ENCODE assay signal across 1 cellular context in the genomic region with DNA sequence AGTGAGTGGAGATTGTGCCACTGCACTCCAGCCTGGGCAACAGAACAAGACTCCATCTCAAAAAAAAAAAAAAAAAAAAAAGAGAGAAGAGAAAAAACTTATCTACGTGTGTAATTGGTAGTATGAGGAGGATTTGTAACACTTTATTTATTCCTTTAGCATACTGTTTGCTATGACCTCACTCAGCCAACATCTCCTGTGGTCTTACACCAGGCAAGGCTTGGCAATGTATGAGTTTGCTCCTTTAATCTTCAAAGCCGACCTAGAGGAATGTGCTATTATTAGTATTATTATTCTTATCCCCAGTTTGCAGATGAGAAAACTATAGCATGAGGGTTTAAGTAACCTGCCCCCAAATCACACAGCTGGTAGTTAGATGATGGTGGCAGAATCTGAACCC.
TF ChIP-seq lines count a peak whose summit lies in the region.

No MANE protein-coding gene starts in this region.

TF ChIP-seq in GM23338, 12 proteins besides CTCF, POLR2A, EP300 and RAD21 (continued from another document):
- TF ChIP-seq, protein P1, sequence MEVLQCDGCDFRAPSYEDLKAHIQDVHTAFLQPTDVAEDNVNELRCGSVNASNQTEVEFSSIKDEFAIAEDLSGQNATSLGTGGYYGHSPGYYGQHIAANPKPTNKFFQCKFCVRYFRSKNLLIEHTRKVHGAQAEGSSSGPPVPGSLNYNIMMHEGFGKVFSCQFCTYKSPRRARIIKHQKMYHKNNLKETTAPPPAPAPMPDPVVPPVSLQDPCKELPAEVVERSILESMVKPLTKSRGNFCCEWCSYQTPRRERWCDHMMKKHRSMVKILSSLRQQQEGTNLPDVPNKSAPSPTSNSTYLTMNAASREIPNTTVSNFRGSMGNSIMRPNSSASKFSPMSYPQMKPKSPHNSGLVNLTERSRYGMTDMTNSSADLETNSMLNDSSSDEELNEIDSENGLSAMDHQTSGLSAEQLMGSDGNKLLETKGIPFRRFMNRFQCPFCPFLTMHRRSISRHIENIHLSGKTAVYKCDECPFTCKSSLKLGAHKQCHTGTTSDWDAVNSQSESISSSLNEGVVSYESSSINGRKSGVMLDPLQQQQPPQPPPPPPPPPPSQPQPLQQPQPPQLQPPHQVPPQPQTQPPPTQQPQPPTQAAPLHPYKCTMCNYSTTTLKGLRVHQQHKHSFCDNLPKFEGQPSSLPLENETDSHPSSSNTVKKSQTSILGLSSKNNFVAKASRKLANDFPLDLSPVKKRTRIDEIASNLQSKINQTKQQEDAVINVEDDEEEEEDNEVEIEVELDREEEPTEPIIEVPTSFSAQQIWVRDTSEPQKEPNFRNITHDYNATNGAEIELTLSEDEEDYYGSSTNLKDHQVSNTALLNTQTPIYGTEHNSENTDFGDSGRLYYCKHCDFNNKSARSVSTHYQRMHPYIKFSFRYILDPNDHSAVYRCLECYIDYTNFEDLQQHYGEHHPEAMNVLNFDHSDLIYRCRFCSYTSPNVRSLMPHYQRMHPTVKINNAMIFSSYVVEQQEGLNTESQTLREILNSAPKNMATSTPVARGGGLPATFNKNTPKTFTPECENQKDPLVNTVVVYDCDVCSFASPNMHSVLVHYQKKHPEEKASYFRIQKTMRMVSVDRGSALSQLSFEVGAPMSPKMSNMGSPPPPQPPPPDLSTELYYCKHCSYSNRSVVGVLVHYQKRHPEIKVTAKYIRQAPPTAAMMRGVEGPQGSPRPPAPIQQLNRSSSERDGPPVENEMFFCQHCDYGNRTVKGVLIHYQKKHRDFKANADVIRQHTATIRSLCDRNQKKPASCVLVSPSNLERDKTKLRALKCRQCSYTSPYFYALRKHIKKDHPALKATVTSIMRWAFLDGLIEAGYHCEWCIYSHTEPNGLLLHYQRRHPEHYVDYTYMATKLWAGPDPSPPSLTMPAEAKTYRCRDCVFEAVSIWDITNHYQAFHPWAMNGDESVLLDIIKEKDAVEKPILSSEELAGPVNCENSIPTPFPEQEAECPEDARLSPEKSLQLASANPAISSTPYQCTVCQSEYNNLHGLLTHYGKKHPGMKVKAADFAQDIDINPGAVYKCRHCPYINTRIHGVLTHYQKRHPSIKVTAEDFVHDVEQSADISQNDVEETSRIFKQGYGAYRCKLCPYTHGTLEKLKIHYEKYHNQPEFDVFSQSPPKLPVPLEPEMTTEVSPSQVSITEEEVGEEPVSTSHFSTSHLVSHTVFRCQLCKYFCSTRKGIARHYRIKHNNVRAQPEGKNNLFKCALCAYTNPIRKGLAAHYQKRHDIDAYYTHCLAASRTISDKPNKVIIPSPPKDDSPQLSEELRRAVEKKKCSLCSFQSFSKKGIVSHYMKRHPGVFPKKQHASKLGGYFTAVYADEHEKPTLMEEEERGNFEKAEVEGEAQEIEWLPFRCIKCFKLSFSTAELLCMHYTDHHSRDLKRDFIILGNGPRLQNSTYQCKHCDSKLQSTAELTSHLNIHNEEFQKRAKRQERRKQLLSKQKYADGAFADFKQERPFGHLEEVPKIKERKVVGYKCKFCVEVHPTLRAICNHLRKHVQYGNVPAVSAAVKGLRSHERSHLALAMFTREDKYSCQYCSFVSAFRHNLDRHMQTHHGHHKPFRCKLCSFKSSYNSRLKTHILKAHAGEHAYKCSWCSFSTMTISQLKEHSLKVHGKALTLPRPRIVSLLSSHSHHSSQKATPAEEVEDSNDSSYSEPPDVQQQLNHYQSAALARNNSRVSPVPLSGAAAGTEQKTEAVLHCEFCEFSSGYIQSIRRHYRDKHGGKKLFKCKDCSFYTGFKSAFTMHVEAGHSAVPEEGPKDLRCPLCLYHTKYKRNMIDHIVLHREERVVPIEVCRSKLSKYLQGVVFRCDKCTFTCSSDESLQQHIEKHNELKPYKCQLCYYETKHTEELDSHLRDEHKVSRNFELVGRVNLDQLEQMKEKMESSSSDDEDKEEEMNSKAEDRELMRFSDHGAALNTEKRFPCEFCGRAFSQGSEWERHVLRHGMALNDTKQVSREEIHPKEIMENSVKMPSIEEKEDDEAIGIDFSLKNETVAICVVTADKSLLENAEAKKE (CRISPR knock-in tag; IDR thresholded peaks at IDR 0.05) = no peak
- TF ChIP-seq NANOG (IDR thresholded peaks at IDR 0.05; ENCODE audit: borderline replicate concordance) = no peak
- TF ChIP-seq CREB1 (CRISPR knock-in tag; IDR thresholded peaks at IDR 0.05; ENCODE audit: low read depth) = no peak
- TF ChIP-seq, protein P2, sequence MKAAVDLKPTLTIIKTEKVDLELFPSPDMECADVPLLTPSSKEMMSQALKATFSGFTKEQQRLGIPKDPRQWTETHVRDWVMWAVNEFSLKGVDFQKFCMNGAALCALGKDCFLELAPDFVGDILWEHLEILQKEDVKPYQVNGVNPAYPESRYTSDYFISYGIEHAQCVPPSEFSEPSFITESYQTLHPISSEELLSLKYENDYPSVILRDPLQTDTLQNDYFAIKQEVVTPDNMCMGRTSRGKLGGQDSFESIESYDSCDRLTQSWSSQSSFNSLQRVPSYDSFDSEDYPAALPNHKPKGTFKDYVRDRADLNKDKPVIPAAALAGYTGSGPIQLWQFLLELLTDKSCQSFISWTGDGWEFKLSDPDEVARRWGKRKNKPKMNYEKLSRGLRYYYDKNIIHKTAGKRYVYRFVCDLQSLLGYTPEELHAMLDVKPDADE (IDR thresholded peaks at IDR 0.05) = no peak
- no peak for TF ChIP-seq ZNF114 (CRISPR knock-in tag; IDR thresholded peaks at IDR 0.05)
- no peak for TF ChIP-seq JUNB (IDR thresholded peaks at IDR 0.05; ENCODE audit: unreplicated experiment)
- no peak for TF ChIP-seq EZH2phosphoT487 (IDR thresholded peaks at IDR 0.05; ENCODE audit: unreplicated experiment)
